Comparison of ENCODE assay signal across 1 cellular context in the genomic region with DNA sequence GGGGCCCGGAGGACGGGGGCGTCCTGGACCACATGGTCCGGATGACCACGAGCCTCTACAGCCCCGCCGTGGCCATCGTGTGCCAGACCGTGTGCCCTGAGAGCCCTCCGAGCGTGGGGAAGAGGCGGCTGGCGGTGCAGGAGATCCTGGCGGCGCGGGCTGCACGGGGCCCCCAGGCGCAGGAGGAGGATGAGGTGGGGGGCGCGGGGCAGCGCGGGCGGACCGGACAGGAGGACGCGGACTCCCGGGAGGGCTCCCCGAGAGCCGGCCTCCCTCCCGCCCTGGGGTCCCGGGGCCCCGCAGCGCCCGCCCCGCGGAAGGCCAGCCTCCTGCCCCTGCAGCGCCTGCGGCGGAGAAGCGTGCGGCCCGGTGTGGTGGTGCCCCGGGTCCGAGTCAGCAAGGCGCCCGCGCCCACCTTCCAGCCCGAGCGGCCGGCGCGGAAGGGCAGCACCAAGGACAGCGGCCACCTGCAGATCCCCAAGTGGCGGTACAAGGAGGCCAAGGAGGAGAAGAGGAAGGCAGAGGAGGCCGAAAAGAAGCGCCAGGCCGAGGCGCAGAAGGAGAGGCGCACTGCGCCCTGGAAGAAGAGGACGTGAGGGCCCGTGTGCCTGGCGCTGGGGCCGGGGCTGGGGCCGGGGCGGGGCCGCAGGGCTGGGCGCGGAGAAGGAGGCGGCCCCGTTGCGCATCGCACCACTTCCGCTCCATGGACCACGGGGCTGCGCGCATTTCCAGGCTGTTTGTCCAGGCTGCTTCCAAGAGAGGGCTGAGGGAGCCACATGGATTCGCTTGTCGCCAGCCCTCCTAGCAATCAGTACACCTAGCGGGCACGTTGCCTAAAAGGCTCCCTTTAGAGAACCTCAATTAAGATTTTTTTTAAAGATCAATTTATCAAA.
TF ChIP-seq lines count a peak whose summit lies in the region.

No MANE protein-coding gene starts in this region.

TF ChIP-seq in GM12878, 131 proteins besides CTCF, POLR2A, EP300 and RAD21:
- TF ChIP-seq REST (IDR thresholded peaks at IDR 0.05; ENCODE audit: low read depth, low read length) (peak; percentile 20; the same call in 1 of the 2 replicates), TCF3 (IDR thresholded peaks at IDR 0.05; ENCODE audit: borderline replicate concordance, insufficient read depth, low read depth, low read length) (no peak)
